ENCODE assay signal across 19 cellular contexts in the genomic region with DNA sequence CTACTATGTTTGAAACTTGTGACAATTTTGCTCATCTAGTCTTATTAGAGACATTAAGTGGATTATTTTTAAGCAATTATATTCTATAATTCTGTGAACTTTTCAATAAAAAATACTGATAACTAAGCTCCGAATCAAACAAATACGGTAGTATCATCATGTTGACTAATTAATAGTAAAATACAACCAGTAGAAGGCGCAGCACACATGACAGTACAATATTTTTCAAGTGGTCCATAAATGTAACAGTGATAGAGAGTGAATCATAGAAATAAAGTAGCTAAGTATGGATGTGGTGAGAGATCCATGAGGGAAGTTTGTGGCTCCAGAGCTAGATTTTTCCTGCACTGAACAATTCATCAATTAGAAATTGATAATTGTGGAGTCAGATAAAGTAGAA.
DNase-seq lines count a peak whose midpoint lies in the region; ATAC-seq, FAIRE-seq and TF ChIP-seq lines count a peak whose summit lies in the region.
"Had no signal": no experiment of that assay in that cellular context is flagged by ENCODE, and none has a peak within 500 bp of the region (broad histone marks: within the 10 kb centered on the region; RNA-seq: fewer than 3 reads in every experiment).

No MANE protein-coding gene starts in this region.

- H4K20me1 ChIP-seq in Loucy (ENCODE audit: insufficient read depth, low read length, poor library complexity, severe bottlenecking), result no peaks in the 10 kb centered on the region

- no peak overlapping the region for H3K9ac ChIP-seq in Loucy (ENCODE audit: low read depth, low read length, poor library complexity, severe bottlenecking)

- H3K79me2 ChIP-seq in Loucy (ENCODE audit: insufficient read depth, low read length), result no peaks in the 10 kb centered on the region

- H3K36me3 ChIP-seq in Loucy (ENCODE audit: insufficient read depth, low read length), result no peaks in the 10 kb centered on the region

- no peak overlapping the region for H3K27ac Mint-ChIP-seq in nephron
- no peak overlapping the region for H3K27ac Mint-ChIP-seq in stimulated activated effector memory CD8-positive, alpha-beta T cell treated with anti-CD3 and anti-CD28 coated beads, Interleukin-12 subunit alpha, Interleukin-12 subunit beta, amount 100 ng/mL, for 72 hours
- H3K27ac Mint-ChIP-seq: T-helper 1 cell treated with Interleukin-12 subunit alpha and Interleukin-12 subunit beta and Interleukin-4 antibody, amounts not matched to agents 30 μg/mL and 1 μg/mL, for 36 hours had no signal

- no peaks in the 10 kb centered on the region for H3K9me3 Mint-ChIP-seq in nephron
- H3K9me3 Mint-ChIP-seq in stimulated activated effector memory CD8-positive, alpha-beta T cell treated with anti-CD3 and anti-CD28 coated beads, Interleukin-12 subunit alpha, Interleukin-12 subunit beta, amount 100 ng/mL, for 72 hours, result peaks cover 14% of the 10 kb centered on the region
- H3K9me3 Mint-ChIP-seq: T-helper 1 cell treated with Interleukin-12 subunit alpha and Interleukin-12 subunit beta and Interleukin-4 antibody, amounts not matched to agents 30 μg/mL and 1 μg/mL, for 36 hours had no signal

- H2AFZ ChIP-seq in Loucy (ENCODE audit: low read length), result no peak overlapping the region

- H3K36me3 Mint-ChIP-seq in nephron (ENCODE audit: low read depth), result no peaks in the 10 kb centered on the region
- H3K36me3 Mint-ChIP-seq in stimulated activated effector memory CD8-positive, alpha-beta T cell treated with anti-CD3 and anti-CD28 coated beads, Interleukin-12 subunit alpha, Interleukin-12 subunit beta, amount 100 ng/mL, for 72 hours, result no peaks in the 10 kb centered on the region

- in situ Hi-C loops in SK-MEL-5 (cut with HindIII; ENCODE audit: low pct_unique_long_range_greater_than_20kb, low sequenced_read_pairs), result no loop called here

- H3K4me3 Mint-ChIP-seq in nephron, result no peak overlapping the region
- no peak overlapping the region for H3K4me3 Mint-ChIP-seq in stimulated activated effector memory CD8-positive, alpha-beta T cell treated with anti-CD3 and anti-CD28 coated beads, Interleukin-12 subunit alpha, Interleukin-12 subunit beta, amount 100 ng/mL, for 72 hours
- H3K4me3 Mint-ChIP-seq: T-helper 1 cell treated with Interleukin-12 subunit alpha and Interleukin-12 subunit beta and Interleukin-4 antibody, amounts not matched to agents 30 μg/mL and 1 μg/mL, for 36 hours had no signal

- no peaks in the 10 kb centered on the region for H3F3A ChIP-seq in Loucy (ENCODE audit: low read depth)

- DNase-seq in NCI-H82 (lab: John Stamatoyannopoulos, UW) (peak; percentile 2), NCI-H82 treated with DMSO at 0.1 percent for 48 hours (lab: John Stamatoyannopoulos, UW; ENCODE audit: unreplicated experiment) (no peak), SK-MEL-5 (ENCODE audit: low read depth, low spot score) (peak; percentile 57), RCC 7860 (ENCODE audit: low spot score) (no peak), cerebellum (ENCODE audit: low spot score) (no peak)
- DNase-seq in stimulated activated effector memory CD8-positive, alpha-beta T cell treated with anti-CD3 and anti-CD28 coated beads, Interleukin-12 subunit alpha, Interleukin-12 subunit beta, amount 100 ng/mL, for 72 hours (ENCODE audit: low spot score in 2 of 2), result no peak
- DNase-seq: Caco-2, DMS79 treated with DMSO at 0.1 percent for 48 hours, GDM1, H7, Karpas-422, MV-4-11, NCI-H1417 treated with DMSO at 0.1 percent for 48 hours, NCI-H2029, NCI-H524 treated with DMSO at 0.1 percent for 48 hours had no signal

- TF ChIP-seq CTCF in Loucy (conservative IDR thresholded peaks at IDR 0.05; ENCODE audit: low read length), result peak; percentile 13; the same call in 1 of the 2 replicates
- peak in 2 of 3 experiments; percentile 9 to 14 for TF ChIP-seq CTCF in nephron (IDR thresholded peaks at IDR 0.05; ENCODE audit: unreplicated experiment in 3 of 3)

- H3K9me3 ChIP-seq in Loucy (ENCODE audit: insufficient read depth, low read depth, low read length), result no peaks in the 10 kb centered on the region
- H3K9me3 ChIP-seq: Caco-2 had no signal

- ATAC-seq in stimulated activated effector memory CD8-positive, alpha-beta T cell treated with anti-CD3 and anti-CD28 coated beads, Interleukin-12 subunit alpha, Interleukin-12 subunit beta, amount 100 ng/mL, for 72 hours, result no peak

- H3K27me3 ChIP-seq in Loucy (ENCODE audit: insufficient read depth, low read length, poor library complexity, severe bottlenecking), result no peaks in the 10 kb centered on the region

- H3K9me2 ChIP-seq in Loucy (replicated peaks; ENCODE audit: low read depth, low read length), result no peaks in the 10 kb centered on the region

- H3K27me3 Mint-ChIP-seq in nephron (ENCODE audit: low read depth), result no peaks in the 10 kb centered on the region

- no peaks in the 10 kb centered on the region for H3K4me1 Mint-ChIP-seq in nephron
- no peaks in the 10 kb centered on the region for H3K4me1 Mint-ChIP-seq in stimulated activated effector memory CD8-positive, alpha-beta T cell treated with anti-CD3 and anti-CD28 coated beads, Interleukin-12 subunit alpha, Interleukin-12 subunit beta, amount 100 ng/mL, for 72 hours

- no peak overlapping the region for H3K4me3 ChIP-seq in Loucy (ENCODE audit: low read length, poor library complexity, severe bottlenecking)
- H3K4me3 ChIP-seq: SK-N-MC had no signal

- no peaks in the 10 kb centered on the region for H3K4me1 ChIP-seq in Loucy (ENCODE audit: insufficient read depth, low read length, poor library complexity, severe bottlenecking)
- H3K4me1 ChIP-seq: Caco-2 had no signal

- no peak overlapping the region for H3K4me2 ChIP-seq in Loucy (ENCODE audit: low read depth, low read length, poor library complexity, severe bottlenecking)

- FAIRE-seq in RCC 7860 (lab: Jason Lieb, UNC), result no peak

Comparison
In these comparisons a context has a peak if more than half of its experiments do, and no peak if none do; other contexts are left out.
1. DNase-seq: peak in NCI-H82 (single experiment) and SK-MEL-5 (single experiment); none in NCI-H82 treated with DMSO at 0.1 percent for 48 hours (single experiment), stimulated activated effector memory CD8-positive, alpha-beta T cell treated with anti-CD3 and anti-CD28 coated beads, Interleukin-12 subunit alpha, Interleukin-12 subunit beta, amount 100 ng/mL, for 72 hours (0 of 2), RCC 7860 (single experiment) and cerebellum (single experiment).